22 cellular contexts compared by ENCODE assay signal in genomic region chr2:234555161-234555560, GRCh38. TPM values are rescaled to one million over a fixed set of nuclear protein-coding genes. Genes with fewer than 3 reads are reported as not detected.
DNase-seq lines count a peak whose midpoint lies in the region; ATAC-seq, FAIRE-seq and TF ChIP-seq lines count a peak whose summit lies in the region.
"Had no signal": no experiment of that assay in that cellular context is flagged by ENCODE, and none has a peak within 500 bp of the region (broad histone marks: within the 10 kb centered on the region; RNA-seq: fewer than 3 reads in every experiment).

No MANE protein-coding gene starts in this region.

- no peak for DNase-seq in HepG2 (ENCODE audit: low spot score)
- DNase-seq in right lobe of liver, result no peak
- no peak for DNase-seq in natural killer cell
- DNase-seq in MCF 10A (ENCODE audit: unreplicated experiment), result no peak
- no peak for DNase-seq in NAMALWA (ENCODE audit: low spot score)
- no peak for DNase-seq in D341Med (ENCODE audit: low spot score)
- no peak for DNase-seq in WTC11 (ENCODE audit: low spot score)
- DNase-seq: 8988T; C1 segment of cervical spinal cord; CD4-positive, CD25-positive, alpha-beta regulatory T cell; CD8-positive, alpha-beta memory T cell; COR-L47; GDM1; GM23248; HCEC 1CT; HFFc6 had no signal

- H3K4me3 ChIP-seq in HepG2 (replicated peaks in 1 of 3; ENCODE audit: insufficient read depth in 1 of 3, low read depth in 2 of 3, low read length in 3 of 3) (no peak overlapping the region), right lobe of liver (no peak overlapping the region)
- H3K4me3 ChIP-seq: GM23248, K562 had no signal

- no peak overlapping the region for H3K9ac ChIP-seq in HepG2 (ENCODE audit: insufficient read depth, low read depth, low read length)
- H3K9ac ChIP-seq: GM23248 had no signal

- H3K27ac Mint-ChIP-seq in IgD-negative memory B cell (peak overlapping the region in 2 of 3 donors; percentile 46 to 50), natural killer cell (peak overlapping the region in 1 of 2 donors; percentile 44), MCF 10A (ENCODE audit: low read depth, unreplicated experiment) (no peak overlapping the region), WTC11 (no peak overlapping the region)
- H3K27ac Mint-ChIP-seq: HFFc6 had no signal

- H2AFZ ChIP-seq in HepG2 (ENCODE audit: low read length), result no peak overlapping the region
- H2AFZ ChIP-seq: GM23248 had no signal

- FAIRE-seq in HepG2 (lab: Jason Lieb, UNC), result no peak
- FAIRE-seq: D721Med, GM12892, GM18507, H54, K562 had no signal

- TF ChIP-seq POLR2A in HepG2 (IDR thresholded peaks at IDR 0.05; ENCODE audit: insufficient read depth in 1 of 2, low read depth in 2 of 2, low read length in 2 of 2) (no peak), right lobe of liver (IDR thresholded peaks at IDR 0.05) (no peak)

- peaks cover 0 to 16% (median 0%) of the 10 kb centered on the region in 3 donors for H3K4me1 Mint-ChIP-seq in IgD-negative memory B cell
- peaks cover 26 to 27% of the 10 kb centered on the region in 2 donors for H3K4me1 Mint-ChIP-seq in natural killer cell
- peaks cover 5% of the 10 kb centered on the region for H3K4me1 Mint-ChIP-seq in MCF 10A (ENCODE audit: insufficient read depth, unreplicated experiment)
- peaks cover 10% of the 10 kb centered on the region for H3K4me1 Mint-ChIP-seq in WTC11

- POLR2A ChIA-PET in HepG2 (lab: Yijun Ruan, JAX) (no interaction called here), MCF 10A (lab: Yijun Ruan, JAX) (interaction anchor here (0.7 kb wide), 1 partner anchor 43 kb away, joined by 3 read pairs; no protein-coding TSS in a partner anchor), WTC11 (lab: Charles Lee) (no interaction called here)

- BruUV-seq in HepG2 (replicated peaks; lab: Mats Ljungman, UMichigan), result no TSS peak
- no TSS peak for BruUV-seq in MCF 10A (replicated peaks; lab: Mats Ljungman, UMichigan)

- TF ChIP-seq RAD21 in HepG2 (CRISPR knock-in tag; IDR thresholded peaks at IDR 0.05), result no peak

- no peak for TF ChIP-seq CTCF in HepG2 (CRISPR knock-in tag; IDR thresholded peaks at IDR 0.05)
- TF ChIP-seq CTCF in right lobe of liver (IDR thresholded peaks at IDR 0.05), result no peak
- TF ChIP-seq CTCF in natural killer cell (IDR thresholded peaks at IDR 0.05), result no peak
- no peak for TF ChIP-seq CTCF in MCF 10A (IDR thresholded peaks at IDR 0.05; ENCODE audit: unreplicated experiment)
- TF ChIP-seq CTCF in WTC11 (IDR thresholded peaks at IDR 0.05), result no peak

- peaks cover 43% of the 10 kb centered on the region for H3K4me1 ChIP-seq in HepG2 (ENCODE audit: insufficient read depth, low read length)
- H3K4me1 ChIP-seq in right lobe of liver, result no peaks in the 10 kb centered on the region

- no peak overlapping the region for H3K4me2 ChIP-seq in HepG2 (ENCODE audit: low read depth, low read length)

- no peak for TF ChIP-seq EP300 in HepG2 (IDR thresholded peaks at IDR 0.05; ENCODE audit: low read depth in 2 of 2, low read length in 2 of 2)
- no peak for TF ChIP-seq EP300 in HepG2 (CRISPR knock-in tag; IDR thresholded peaks at IDR 0.05; ENCODE audit: borderline replicate concordance)

- peaks cover 0 to 6% of the 10 kb centered on the region in 2 experiments; a peak in 2 of 5 replicates for H3K27me3 ChIP-seq in HepG2 (ENCODE audit: control insufficient read depth in 1 of 2, insufficient read depth in 2 of 2, low read length in 2 of 2)
- no peaks in the 10 kb centered on the region for H3K27me3 ChIP-seq in right lobe of liver

- intact Hi-C loops in HepG2 (cut with micrococcal nuclease; ENCODE audit: unreplicated experiment) (loop anchor here (10.0 kb wide), 1 partner anchor 430 kb away; no protein-coding TSS in a partner anchor), right lobe of liver (cut with DNase I) (loop anchor here in 1 of 2 donors (5.0 kb wide), 1 partner anchor 557 kb away; no protein-coding TSS in a partner anchor), natural killer cell (cut with micrococcal nuclease) (no loop called here), MCF 10A (cut with micrococcal nuclease) (loop anchor here (10.0 kb wide), 1 partner anchor 1190 kb away; no protein-coding TSS in a partner anchor)

- no peaks in the 10 kb centered on the region for H3K79me2 ChIP-seq in HepG2 (ENCODE audit: insufficient read depth, low read length)

- no peak overlapping the region for H3K27ac ChIP-seq in HepG2 (ENCODE audit: extremely low read length, insufficient read depth, low read length)
- no peak overlapping the region for H3K27ac ChIP-seq in right lobe of liver
- H3K27ac ChIP-seq: GM23248 had no signal

- no peaks in the 10 kb centered on the region for H4K20me1 ChIP-seq in HepG2 (ENCODE audit: insufficient read depth, low read length)

- H3K9me3 Mint-ChIP-seq in IgD-negative memory B cell (peaks cover 0 to 3% (median 2%) of the 10 kb centered on the region in 3 donors), natural killer cell (peaks cover 2 to 4% of the 10 kb centered on the region in 2 donors), MCF 10A (ENCODE audit: unreplicated experiment) (peaks cover 7% of the 10 kb centered on the region), WTC11 (peaks cover 17% of the 10 kb centered on the region)
- H3K9me3 Mint-ChIP-seq: HFFc6 had no signal

- no peaks in the 10 kb centered on the region for H3K36me3 ChIP-seq in HepG2 (replicated peaks in 1 of 2; ENCODE audit: control insufficient read depth in 1 of 2, insufficient read depth in 2 of 2, low read length in 2 of 2)
- no peaks in the 10 kb centered on the region for H3K36me3 ChIP-seq in right lobe of liver

- H3K36me3 Mint-ChIP-seq in IgD-negative memory B cell (no peaks in the 10 kb centered on the region), natural killer cell (no peaks in the 10 kb centered on the region), MCF 10A (ENCODE audit: insufficient read depth, unreplicated experiment) (no peaks in the 10 kb centered on the region), WTC11 (peaks cover 11% of the 10 kb centered on the region)
- H3K36me3 Mint-ChIP-seq: CD4-positive, CD25-positive, alpha-beta regulatory T cell had no signal

- peaks cover 11% of the 10 kb centered on the region for H3K27me3 Mint-ChIP-seq in IgD-negative memory B cell
- H3K27me3 Mint-ChIP-seq in natural killer cell (ENCODE audit: low read depth in 2 of 2), result peaks cover 12 to 18% of the 10 kb centered on the region in 2 donors
- no peaks in the 10 kb centered on the region for H3K27me3 Mint-ChIP-seq in MCF 10A (ENCODE audit: insufficient read depth, unreplicated experiment)
- peaks cover 4% of the 10 kb centered on the region for H3K27me3 Mint-ChIP-seq in WTC11 (ENCODE audit: low read depth)

- ATAC-seq in HepG2 (no peak), right lobe of liver (no peak), natural killer cell (peak in 1 of 3 donors; percentile 37), WTC11 (no peak)
- ATAC-seq: K562 had no signal

- CTCF ChIA-PET in HepG2 (lab: Yijun Ruan, JAX; ENCODE audit: low intra/inter-chr PET ratio, low total read pairs), result no interaction called here
- CTCF ChIA-PET in MCF 10A (lab: Yijun Ruan, JAX), result interaction anchor here (0.7 to 3.0 kb wide), 6 partner anchors 10 to 562 kb away, joined by 3 to 16 read pairs (median 8); no protein-coding TSS in a partner anchor
- CTCF ChIA-PET in WTC11 (lab: Charles Lee), result no interaction called here

- H3K4me3 Mint-ChIP-seq in IgD-negative memory B cell (no peak overlapping the region), natural killer cell (peak overlapping the region; percentile 17), MCF 10A (ENCODE audit: unreplicated experiment) (no peak overlapping the region), WTC11 (no peak overlapping the region)
- H3K4me3 Mint-ChIP-seq: CD4-positive, CD25-positive, alpha-beta regulatory T cell; CD8-positive, alpha-beta memory T cell; HFFc6 had no signal

- H3K9me3 ChIP-seq in HepG2 (ENCODE audit: low read length) (peaks cover 7% of the 10 kb centered on the region), right lobe of liver (no peaks in the 10 kb centered on the region)

- in situ Hi-C loops in HepG2 (cut with HindIII; ENCODE audit: extremely low pct_ligation_motif_present, low pct_unique_long_range_greater_than_20kb), result loop anchor here (10.0 kb wide), 1 partner anchor 330 kb away; no protein-coding TSS in a partner anchor

TF ChIP-seq in WTC11, 78 proteins besides CTCF, POLR2A, EP300 and RAD21 (continues in another document):
- TF ChIP-seq NFE2L1 (CRISPR knock-in tag; IDR thresholded peaks at IDR 0.05), result no peak
- TF ChIP-seq TEAD4 (CRISPR knock-in tag; IDR thresholded peaks at IDR 0.05), result no peak
- no peak for TF ChIP-seq ZNF263 (CRISPR knock-in tag; IDR thresholded peaks at IDR 0.05; ENCODE audit: low read depth)

RNA-seq across cellular contexts. Expression of gene ARL4C, which starts 58.3 kb away (rescaled TPM):
- total RNA-seq in HepG2 (2016; rRNA removed; fragmentation: Illumina TruSeq; extraction: Trizol) (0.15 and 0.21 TPM in 2 replicates), right lobe of liver (1 to 10 TPM; 1.4 to 9.4 (median 2.5) TPM), natural killer cell (100 to 1,000 TPM; 492 to 756 (median 664) TPM), MCF 10A (2022) (3.5 and 6.4 TPM in 2 replicates), WTC11 (2021) (9.3 to 10.6 TPM (median 10.4 TPM) in 3 replicates)
- not detected in 2 replicates for total RNA-seq in HepG2 (2016; cell fraction: cytosol; rRNA removed; fragmentation: Illumina TruSeq; extraction: Trizol; ENCODE audit: low read depth)
- total RNA-seq in HepG2 (2016; cell fraction: insoluble cytoplasmic fraction; rRNA removed; fragmentation: Illumina TruSeq; extraction: Trizol), result 0.12 and 0.15 TPM in 2 replicates
- 0.14 and 0.15 TPM in 2 replicates for total RNA-seq in HepG2 (2016; cell fraction: membrane; rRNA removed; fragmentation: Illumina TruSeq; extraction: Trizol)
- total RNA-seq in HepG2 (2016; cell fraction: nucleus; rRNA removed; fragmentation: Illumina TruSeq; extraction: Trizol), result 0.16 and 0.25 TPM in 2 replicates
- polyA plus RNA-seq in HepG2 (2011; rRNA removed) (0.07 and 0.08 TPM in 2 replicates), IgD-negative memory B cell (20.6 TPM)
- polyA plus RNA-seq in HepG2 (2011; cell fraction: cytosol; rRNA removed), result 0.05 and 0.09 TPM in 2 replicates
- polyA plus RNA-seq in HepG2 (2011; cell fraction: nucleus; rRNA removed), result 0.06 and 0.14 TPM in 2 replicates
- polyA plus RNA-seq in HepG2 (2012), result 0.05 TPM in 1 of 2 replicates, not detected in the other
- 0.03 and 0.06 TPM in 2 replicates for polyA plus RNA-seq in HepG2 (2016; cell fraction: cytosol; fragmentation: Illumina TruSeq; extraction: Trizol; ENCODE audit: low read depth)
- polyA plus RNA-seq in HepG2 (2016; cell fraction: insoluble cytoplasmic fraction; fragmentation: Illumina TruSeq; extraction: Trizol; ENCODE audit: low read depth), result 0.19 and 0.28 TPM in 2 replicates
- polyA plus RNA-seq in HepG2 (2016; cell fraction: membrane; fragmentation: Illumina TruSeq; extraction: Trizol; ENCODE audit: low read depth), result 0.09 and 0.15 TPM in 2 replicates
- 0.21 and 0.36 TPM in 2 replicates for polyA plus RNA-seq in HepG2 (2016; cell fraction: nucleus; fragmentation: Illumina TruSeq; extraction: Trizol; ENCODE audit: insufficient read depth, low read depth)
- not detected in 2 replicates for polyA minus RNA-seq in HepG2 (2011; rRNA and poly(A)+ RNA removed; ENCODE audit: low replicate concordance)
- polyA minus RNA-seq in HepG2 (2011; cell fraction: cytosol; rRNA and poly(A)+ RNA removed), result not detected in 2 replicates
- not detected in 2 replicates for polyA minus RNA-seq in HepG2 (2011; cell fraction: nucleus; rRNA and poly(A)+ RNA removed)

Comparison
In these comparisons a context has a peak if more than half of its experiments do, and no peak if none do; other contexts are left out.
1. H3K27ac Mint-ChIP-seq: peak in IgD-negative memory B cell (2 of 3); none in MCF 10A (single experiment) and WTC11 (single experiment).
2. RNA of gene ARL4C, which starts 58.3 kb away (total RNA-seq): 492 to 756 TPM in natural killer cell; 9.3 to 10.6 TPM in WTC11, 3.5 to 6.4 TPM in MCF 10A, 1.4 to 9.4 TPM in right lobe of liver and 0.12 to 0.25 TPM in HepG2; every median in the first group is over 10 times any median in the second.